Comparison of ENCODE assay signal across 13 cellular contexts in the genomic region with DNA sequence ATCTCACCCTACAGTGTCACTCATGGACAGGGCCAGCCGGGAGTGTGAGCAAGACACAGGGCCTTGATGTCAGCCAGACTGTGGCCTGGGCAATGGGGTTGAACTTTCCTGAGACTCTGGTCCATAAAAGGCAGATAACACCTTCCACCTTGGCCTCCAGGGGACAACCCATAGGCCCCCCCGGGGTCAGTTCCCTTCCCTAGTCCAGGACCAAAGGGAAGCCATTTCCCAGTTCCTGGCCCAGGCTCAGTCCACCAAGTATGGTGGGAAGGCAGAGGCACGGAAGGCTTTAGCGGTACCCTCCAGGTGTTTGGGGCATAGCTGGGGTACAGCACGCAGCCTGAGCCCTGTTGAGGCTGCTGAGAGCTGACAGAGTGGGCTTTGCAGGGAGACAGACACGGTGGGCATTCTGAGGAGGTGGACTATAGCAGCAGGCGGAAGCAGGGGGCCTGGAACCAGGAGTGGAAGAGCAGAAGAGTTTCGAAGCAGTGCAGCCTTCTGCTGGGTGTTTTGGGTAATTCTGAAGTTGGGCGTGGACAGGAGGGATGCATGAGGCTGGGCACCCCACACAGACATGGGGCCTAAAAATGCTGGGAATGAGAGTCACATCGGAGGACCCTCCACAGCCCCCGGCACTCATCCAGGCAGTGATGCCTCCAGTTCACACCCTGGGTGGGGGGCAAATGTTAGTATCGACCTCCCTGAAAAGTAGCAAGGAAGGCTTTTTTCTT. TPM values are rescaled to one million over a fixed set of nuclear protein-coding genes. Genes with fewer than 3 reads are reported as not detected.
"Had no signal": no experiment of that assay in that cellular context is flagged by ENCODE, and none has a peak within 500 bp of the region (broad histone marks: within the 10 kb centered on the region; RNA-seq: fewer than 3 reads in every experiment).

No MANE protein-coding gene starts in this region.

- H3K27me3 ChIP-seq: brain microvascular endothelial cell, pancreas, testis had no signal

- H3K9me3 Mint-ChIP-seq: activated CD4-positive, alpha-beta T cell treated with anti-CD3 and anti-CD28 coated beads, Interleukin-2, amount 10 ng/mL, durations not matched to agents 7 days and 5 days; activated naive CD4-positive, alpha-beta T cell treated with anti-CD3 and anti-CD28 coated beads, Interleukin-2, amount 50 U/mL, for 72 hours had no signal

- H3K36me3 ChIP-seq: brain microvascular endothelial cell, pancreas had no signal

- H3K27ac ChIP-seq: brain microvascular endothelial cell, pancreas had no signal

- H3K27ac Mint-ChIP-seq: activated CD4-positive, alpha-beta T cell treated with anti-CD3 and anti-CD28 coated beads, Interleukin-2, amount 10 ng/mL, durations not matched to agents 7 days and 5 days; activated naive CD4-positive, alpha-beta T cell treated with anti-CD3 and anti-CD28 coated beads, Interleukin-2, amount 50 U/mL, for 72 hours had no signal

- DNase-seq: activated CD4-positive, alpha-beta T cell treated with anti-CD3 and anti-CD28 coated beads, Interleukin-2, amount 10 ng/mL, durations not matched to agents 7 days and 5 days; activated CD4-positive, CD25-positive, alpha-beta regulatory T cell; activated CD8-positive, alpha-beta memory T cell treated with anti-CD3 and anti-CD28 coated beads for 24 hours; amygdala; brain microvascular endothelial cell; foreskin melanocyte; kidney; stimulated activated CD4-positive, alpha-beta T cell treated with anti-CD3 and anti-CD28 coated beads, Interleukin-12 subunit alpha, Interleukin-12 subunit beta, amount 100 ng/mL, for 4 hours; stimulated activated naive CD8-positive, alpha-beta T cell treated with anti-CD3 and anti-CD28 coated beads, Interleukin-15, Interleukin-2, amounts not matched to agents 100 U/mL and 50 U/mL, for 24 hours had no signal

- H3K4me3 Mint-ChIP-seq: activated CD4-positive, alpha-beta T cell treated with anti-CD3 and anti-CD28 coated beads, Interleukin-2, amount 10 ng/mL, durations not matched to agents 7 days and 5 days had no signal

- H3K9me3 ChIP-seq: pancreas, testis had no signal

- H3K36me3 Mint-ChIP-seq: activated naive CD4-positive, alpha-beta T cell treated with anti-CD3 and anti-CD28 coated beads, Interleukin-2, amount 50 U/mL, for 72 hours had no signal

- ATAC-seq: activated naive CD4-positive, alpha-beta T cell treated with anti-CD3 and anti-CD28 coated beads, Interleukin-2, amount 50 U/mL, for 72 hours; pancreas; stimulated activated naive CD8-positive, alpha-beta T cell treated with anti-CD3 and anti-CD28 coated beads, Interleukin-15, Interleukin-2, amounts not matched to agents 100 U/mL and 50 U/mL, for 24 hours had no signal

- H3K4me1 ChIP-seq: pancreas had no signal

- H3K4me3 ChIP-seq: pancreas, testis had no signal

RNA-seq across cellular contexts. Expression of a gene that starts 43.9 kb away (rescaled TPM):
- polyA plus RNA-seq: neural cell had no signal
